In the genomic region with DNA sequence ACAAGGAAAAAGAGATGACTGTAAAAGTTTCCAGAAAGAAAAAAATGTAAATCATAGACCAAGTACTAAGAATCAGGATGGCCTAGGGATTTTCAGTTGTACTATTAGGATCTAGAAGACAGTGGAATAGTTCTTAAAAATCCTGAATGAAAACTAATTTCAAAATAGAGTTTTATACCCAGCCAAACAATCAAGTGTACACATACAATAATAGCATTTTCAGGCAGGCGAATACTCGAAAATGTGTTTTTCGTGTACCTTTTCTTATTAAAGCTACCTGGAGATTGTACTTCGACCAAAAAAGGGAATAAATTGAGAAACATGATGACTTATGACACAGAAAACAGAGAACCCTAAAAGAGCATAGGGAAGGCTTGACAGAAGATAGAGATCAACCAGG, we compare ENCODE assay signal across 11 cellular contexts.
"Had no signal": no experiment of that assay in that cellular context is flagged by ENCODE, and none has a peak within 500 bp of the region (broad histone marks: within the 10 kb centered on the region; RNA-seq: fewer than 3 reads in every experiment).

No MANE protein-coding gene starts in this region.

- ATAC-seq: GM23338, HCT116 had no signal

- H3K4me2 ChIP-seq: GM23338 had no signal

- H3K9ac ChIP-seq: GM23248 had no signal

- H3K4me3 Mint-ChIP-seq: GM23338, H9, HFFc6 had no signal

- H3K27ac ChIP-seq: GM23248 had no signal

- H2AFZ ChIP-seq: GM23248, GM23338 had no signal

- H3K4me1 ChIP-seq: HAP-1 had no signal

- H3K4me3 ChIP-seq: GM23248, GM23338, HAP-1 had no signal

- H3K36me3 ChIP-seq: HAP-1 had no signal

- H3K9me3 ChIP-seq: HAP-1 had no signal

- FAIRE-seq: H1, H54 had no signal

- DNase-seq: GM23248, GOT3, H7, H9, HCEC 1CT, HFFc6 had no signal

- H3K27ac Mint-ChIP-seq: GM23338, H9, HFFc6 had no signal

- H3K9me3 Mint-ChIP-seq: GM23338 had no signal
